In genomic region chr12:33357181-33357580, GRCh38 we compare ENCODE assay signal across 27 cellular contexts.
"Had no signal": no experiment of that assay in that cellular context is flagged by ENCODE, and none has a peak within 500 bp of the region (broad histone marks: within the 10 kb centered on the region; RNA-seq: fewer than 3 reads in every experiment).

No MANE protein-coding gene starts in this region.

- DNase-seq: activated CD4-positive, alpha-beta memory T cell treated with anti-CD3 and anti-CD28 coated beads, Interleukin-2, amount 10 ng/mL, durations not matched to agents 7 days and 5 days; activated CD4-positive, alpha-beta T cell treated with anti-CD3 and anti-CD28 coated beads for 36 hours; activated CD4-positive, alpha-beta T cell treated with anti-CD3 and anti-CD28 coated beads, Interleukin-2, amount 10 ng/mL, durations not matched to agents 7 days and 5 days; activated CD4-positive, alpha-beta T cell treated with anti-CD3 and anti-CD28 coated beads, Interleukin-2, amount 50 U/mL, for 4 hours; activated CD4-positive, CD25-positive, alpha-beta regulatory T cell; activated CD4-positive, CD25-positive, alpha-beta regulatory T cell treated with anti-CD3 and anti-CD28 coated beads, Interleukin-2, amount 50 U/mL, for 72 hours; activated CD8-positive, alpha-beta memory T cell treated with anti-CD3 and anti-CD28 coated beads, Interleukin-2, amount 50 U/mL, for 48 hours; activated gamma-delta T cell; activated naive CD4-positive, alpha-beta T cell; activated naive CD4-positive, alpha-beta T cell treated with anti-CD3 and anti-CD28 coated beads, Interleukin-2, amount 10 ng/mL, durations not matched to agents 7 days and 5 days; activated naive CD8-positive, alpha-beta T cell treated with anti-CD3 and anti-CD28 coated beads, Interleukin-2, amount 10 ng/mL, durations not matched to agents 7 days and 5 days; activated T-cell treated with anti-CD3 and anti-CD28 coated beads for 4 hours; activated T-cell treated with anti-CD3 and anti-CD28 coated beads, Interleukin-2, amount 50 U/mL, for 24 hours; activated T-cell treated with anti-CD3 and anti-CD28 coated beads, Interleukin-2, amount 50 U/mL, for 72 hours; central memory CD4-positive, alpha-beta T cell; cerebellar nuclear complex; colonic mucosa; effector CD8-positive, alpha-beta T cell; gastrocnemius medialis; T-helper 1 cell; T-helper 17 cell had no signal

- ATAC-seq: activated CD4-positive, alpha-beta T cell treated with anti-CD3 and anti-CD28 coated beads for 36 hours; activated naive CD4-positive, alpha-beta T cell treated with anti-CD3 and anti-CD28 coated beads, Interleukin-2, amount 50 U/mL, for 72 hours; activated T-cell treated with anti-CD3 and anti-CD28 coated beads, Interleukin-2, amount 50 U/mL, for 72 hours; esophagus mucosa; foreskin keratinocyte; gastrocnemius medialis; T-helper 17 cell had no signal

- H3K4me3 ChIP-seq: ascending aorta, breast epithelium, cardiac muscle cell, colonic mucosa, gastrocnemius medialis had no signal
